In genomic region chrX:43882294-43882681, GRCh38 we compare ENCODE assay signal across 8 cellular contexts. TPM values are rescaled to one million over a fixed set of nuclear protein-coding genes. Genes with fewer than 3 reads are reported as not detected.
DNase-seq lines count a peak whose midpoint lies in the region; ATAC-seq and TF ChIP-seq lines count a peak whose summit lies in the region.

Gene MAOB, minus strand, starts transcription at chrX:43882450. Its CDS starts 151 bp downstream, at chrX:43882299.

- peaks cover 2% of the 10 kb centered on the region for H3K27me3 Mint-ChIP-seq in activated T-helper 2 cell treated with anti-CD3 and anti-CD28 coated beads, Interferon-gamma antibody, Interleukin-2, Interleukin-4, amounts not matched to agents 10 μg/mL and 5 μg/mL and 100 μg/mL, durations not matched to agents 14 hours and 24 hours and 36 hours (ENCODE audit: low read depth)

- no peaks in the 10 kb centered on the region for H3K9me3 Mint-ChIP-seq in activated T-helper 2 cell treated with anti-CD3 and anti-CD28 coated beads, Interferon-gamma antibody, Interleukin-2, Interleukin-4, amounts not matched to agents 10 μg/mL and 5 μg/mL and 100 μg/mL, durations not matched to agents 14 hours and 24 hours and 36 hours

- peak; percentile 72 for ATAC-seq in sciatic nerve
- ATAC-seq in HG02571 (IDR thresholded peaks at IDR 0.05; ENCODE audit: unreplicated experiment) = no peak

- peaks cover 15% of the 10 kb centered on the region for H3K27me3 ChIP-seq in H7 (ENCODE audit: control insufficient read depth, insufficient read depth, low read length)
- H3K27me3 ChIP-seq in right atrium auricular region = no peaks in the 10 kb centered on the region

- no peak within 1 kb of the TSS for H3K27ac Mint-ChIP-seq in activated T-helper 2 cell treated with anti-CD3 and anti-CD28 coated beads, Interferon-gamma antibody, Interleukin-2, Interleukin-4, amounts not matched to agents 10 μg/mL and 5 μg/mL and 100 μg/mL, durations not matched to agents 14 hours and 24 hours and 36 hours

- peaks cover 8% of the 10 kb centered on the region for H3K4me1 Mint-ChIP-seq in activated T-helper 2 cell treated with anti-CD3 and anti-CD28 coated beads, Interferon-gamma antibody, Interleukin-2, Interleukin-4, amounts not matched to agents 10 μg/mL and 5 μg/mL and 100 μg/mL, durations not matched to agents 14 hours and 24 hours and 36 hours (ENCODE audit: low read depth)

- H3K4me3 Mint-ChIP-seq in activated T-helper 2 cell treated with anti-CD3 and anti-CD28 coated beads, Interferon-gamma antibody, Interleukin-2, Interleukin-4, amounts not matched to agents 10 μg/mL and 5 μg/mL and 100 μg/mL, durations not matched to agents 14 hours and 24 hours and 36 hours (ENCODE audit: low read depth) = peak within 1 kb of the TSS; percentile 52

- H3K4me1 ChIP-seq in right atrium auricular region = peaks cover 0 to 9% of the 10 kb centered on the region in 2 donors

- intact Hi-C loops in activated T-helper 2 cell treated with anti-CD3 and anti-CD28 coated beads, Interferon-gamma antibody, Interleukin-2, Interleukin-4, amounts not matched to agents 10 μg/mL and 5 μg/mL and 100 μg/mL, durations not matched to agents 14 hours and 24 hours and 36 hours (cut with micrococcal nuclease) = loop anchor here (10.0 kb wide), 1 partner anchor 67 kb away; no protein-coding TSS in a partner anchor
- intact Hi-C loops in sciatic nerve (cut with DNase I) = no loop called here

- H3K36me3 ChIP-seq in H7 (replicated peaks; ENCODE audit: control insufficient read depth, insufficient read depth, low read length) = no peaks in the 10 kb centered on the region
- no peaks in the 10 kb centered on the region for H3K36me3 ChIP-seq in right atrium auricular region

- no peak for TF ChIP-seq CTCF in right atrium auricular region (IDR thresholded peaks at IDR 0.05)

- no peaks in the 10 kb centered on the region for H3K9me3 ChIP-seq in right atrium auricular region

- peak within 1 kb of the TSS; percentile 64 to 79 for H3K27ac ChIP-seq in right atrium auricular region

- peak within 1 kb of the TSS; percentile 38 for H3K4me3 ChIP-seq in H7 (ENCODE audit: insufficient read depth, low read depth, low read length)
- H3K4me3 ChIP-seq in right atrium auricular region = peak within 1 kb of the TSS; percentile 53 to 55

- DNase-seq in H7 (peak; percentile 82), right atrium auricular region (ENCODE audit: low spot score) (no peak), sciatic nerve (ENCODE audit: low spot score) (peak; percentile 62), NCI-H774 (lab: John Stamatoyannopoulos, UW) (no peak), NCI-H2171 (lab: John Stamatoyannopoulos, UW) (no peak), KG1 (lab: John Stamatoyannopoulos, UW) (no peak)
- peak; percentile 9 for DNase-seq in activated T-helper 2 cell treated with anti-CD3 and anti-CD28 coated beads, Interferon-gamma antibody, Interleukin-2, Interleukin-4, amounts not matched to agents 10 μg/mL and 5 μg/mL and 100 μg/mL, durations not matched to agents 14 hours and 24 hours and 36 hours (ENCODE audit: low spot score)

- no peaks in the 10 kb centered on the region for H3K36me3 Mint-ChIP-seq in activated T-helper 2 cell treated with anti-CD3 and anti-CD28 coated beads, Interferon-gamma antibody, Interleukin-2, Interleukin-4, amounts not matched to agents 10 μg/mL and 5 μg/mL and 100 μg/mL, durations not matched to agents 14 hours and 24 hours and 36 hours (ENCODE audit: low read depth)

RNA-seq across cellular contexts. Expression of gene MAOB, which starts in this region (rescaled TPM):
- total RNA-seq in H7 (2014; rRNA removed; shearing (Covaris generic)) = 0.07 and 1.00 TPM in 2 replicates
- 10.3 and 11.6 TPM in 2 replicates for total RNA-seq in activated T-helper 2 cell treated with anti-CD3 and anti-CD28 coated beads, Interferon-gamma antibody, Interleukin-2, Interleukin-4, amounts not matched to agents 10 μg/mL and 5 μg/mL and 100 μg/mL, durations not matched to agents 14 hours and 24 hours and 36 hours
- 10 to 100 TPM; 21.0 to 64.3 TPM for total RNA-seq in right atrium auricular region
- 18.9 TPM for total RNA-seq in sciatic nerve

Comparison
In these comparisons a context has a peak if more than half of its experiments do, and no peak if none do; other contexts are left out.
1. Peak in DNase-seq and H3K4me3 ChIP-seq in H7; RNA of the gene not detected or under 1 TPM.
2. DNase-seq: peak in activated T-helper 2 cell treated with anti-CD3 and anti-CD28 coated beads, Interferon-gamma antibody, Interleukin-2, Interleukin-4, amounts not matched to agents 10 μg/mL and 5 μg/mL and 100 μg/mL, durations not matched to agents 14 hours and 24 hours and 36 hours (single experiment) and sciatic nerve (single experiment); none in right atrium auricular region (single experiment), NCI-H774 (single experiment), NCI-H2171 (single experiment) and KG1 (single experiment).